Comparison of ENCODE assay signal across 10 cellular contexts in the genomic region with DNA sequence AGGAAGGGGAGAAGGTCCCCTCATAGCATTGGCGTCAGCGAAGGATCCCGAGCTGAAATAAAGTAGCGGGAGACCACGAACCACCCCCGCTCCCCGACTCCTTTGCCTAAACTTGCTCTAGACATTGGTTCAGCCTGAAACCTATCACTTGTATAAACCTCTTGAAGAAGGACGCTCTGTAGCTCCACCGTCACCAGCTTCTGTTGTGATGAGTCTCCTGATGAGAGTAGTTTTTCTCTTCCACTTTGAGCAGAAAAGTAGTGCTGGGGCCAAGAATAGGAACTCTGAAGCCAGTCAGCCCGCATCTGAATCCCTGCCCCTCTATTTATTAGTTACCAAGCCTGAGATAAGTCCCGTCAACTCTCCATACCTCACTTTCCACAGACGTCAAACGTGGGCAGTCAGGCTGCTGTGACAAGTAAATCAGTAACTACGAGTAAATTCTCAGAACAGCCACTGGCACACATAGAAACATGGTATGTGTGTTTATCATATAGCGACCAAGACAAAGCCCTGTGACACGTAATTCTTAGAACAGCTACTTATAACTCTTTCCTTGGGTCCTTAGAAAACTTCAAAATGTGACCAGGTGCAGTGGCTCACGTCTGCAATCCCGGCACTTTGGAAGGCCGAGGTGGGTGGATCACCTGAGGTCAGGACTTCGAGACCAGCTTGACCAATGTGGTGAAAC.
DNase-seq lines count a peak whose midpoint lies in the region; ATAC-seq and TF ChIP-seq lines count a peak whose summit lies in the region.
"Had no signal": no experiment of that assay in that cellular context is flagged by ENCODE, and none has a peak within 500 bp of the region (broad histone marks: within the 10 kb centered on the region; RNA-seq: fewer than 3 reads in every experiment).

No MANE protein-coding gene starts in this region.

- H3K27me3 Mint-ChIP-seq in CD4-positive, CD25-positive, alpha-beta regulatory T cell = no peaks in the 10 kb centered on the region
- no peaks in the 10 kb centered on the region for H3K27me3 Mint-ChIP-seq in activated CD8-positive, alpha-beta T cell treated with anti-CD3 and anti-CD28 coated beads for 36 hours

- DNase-seq in CD4-positive, CD25-positive, alpha-beta regulatory T cell = peak in 1 of 3 donors; percentile 81
- peak; percentile 80 for DNase-seq in activated CD8-positive, alpha-beta T cell treated with anti-CD3 and anti-CD28 coated beads for 36 hours
- DNase-seq in SHP77 treated with DMSO at 0.1 percent for 48 hours (lab: John Stamatoyannopoulos, UW) (no peak), HCEC 1CT (no peak), lower lobe of right lung (no peak), NCI-H1417 treated with DMSO at 0.1 percent for 48 hours (lab: John Stamatoyannopoulos, UW) (no peak)

- H3K9me3 ChIP-seq in CD4-positive, CD25-positive, alpha-beta regulatory T cell (ENCODE audit: control insufficient read depth in 2 of 2, low read length in 2 of 2) = peaks cover 0 to 3% of the 10 kb centered on the region in 2 experiments
- no peaks in the 10 kb centered on the region for H3K9me3 ChIP-seq in lower lobe of right lung

- no peak overlapping the region for H3K27ac ChIP-seq in CD4-positive, CD25-positive, alpha-beta regulatory T cell (ENCODE audit: insufficient read depth, low read length, poor library complexity, severe bottlenecking)
- no peak overlapping the region for H3K27ac ChIP-seq in lower lobe of right lung
- H3K27ac ChIP-seq: C4-2B had no signal

- H3K9me3 Mint-ChIP-seq in CD4-positive, CD25-positive, alpha-beta regulatory T cell = peaks cover 0 to 5% (median 0%) of the 10 kb centered on the region in 7 donors
- peaks cover 4% of the 10 kb centered on the region for H3K9me3 Mint-ChIP-seq in activated CD8-positive, alpha-beta T cell treated with anti-CD3 and anti-CD28 coated beads for 36 hours

- POLR2A ChIA-PET in activated CD8-positive, alpha-beta T cell treated with anti-CD3 and anti-CD28 coated beads for 36 hours (lab: Charles Lee) = interaction anchor here (0.7 to 3.5 kb wide), 9 partner anchors 9 to 162 kb away, joined by 3 to 14 read pairs (median 4); no protein-coding TSS in a partner anchor

- CTCF ChIA-PET in activated CD8-positive, alpha-beta T cell treated with anti-CD3 and anti-CD28 coated beads for 36 hours (lab: Charles Lee) = interaction anchor here (1.4 to 1.6 kb wide), 2 partner anchors 12 to 71 kb away, joined by 4 to 6 read pairs; no protein-coding TSS in a partner anchor

- H3K36me3 ChIP-seq in CD4-positive, CD25-positive, alpha-beta regulatory T cell (ENCODE audit: control insufficient read depth, insufficient read depth, low read length) = peaks cover 4% of the 10 kb centered on the region
- no peaks in the 10 kb centered on the region for H3K36me3 ChIP-seq in lower lobe of right lung

- intact Hi-C loops in activated CD8-positive, alpha-beta T cell treated with anti-CD3 and anti-CD28 coated beads for 36 hours (cut with micrococcal nuclease) = no loop called here
- intact Hi-C loops in lower lobe of right lung (cut with DNase I) = no loop called here

- no peak for TF ChIP-seq CTCF in activated CD8-positive, alpha-beta T cell treated with anti-CD3 and anti-CD28 coated beads for 36 hours (IDR thresholded peaks at IDR 0.05)
- TF ChIP-seq CTCF in lower lobe of right lung (IDR thresholded peaks at IDR 0.05) = no peak

- H3K27me3 ChIP-seq in CD4-positive, CD25-positive, alpha-beta regulatory T cell (ENCODE audit: control insufficient read depth, insufficient read depth, low read length) = no peaks in the 10 kb centered on the region
- no peaks in the 10 kb centered on the region for H3K27me3 ChIP-seq in lower lobe of right lung (ENCODE audit: low read depth)

- H3K27ac Mint-ChIP-seq in CD4-positive, CD25-positive, alpha-beta regulatory T cell = peak overlapping the region; percentile 66 to 90 (median 87)
- H3K27ac Mint-ChIP-seq in activated CD8-positive, alpha-beta T cell treated with anti-CD3 and anti-CD28 coated beads for 36 hours = peak overlapping the region; percentile 95

- ATAC-seq in CD4-positive, CD25-positive, alpha-beta regulatory T cell (ENCODE audit: low read depth in 2 of 2) = peak; percentile 71 to 83
- peak; percentile 80 for ATAC-seq in GM19043 (IDR thresholded peaks at IDR 0.05; ENCODE audit: low read depth, unreplicated experiment)
- ATAC-seq in HG02981 (IDR thresholded peaks at IDR 0.05; ENCODE audit: unreplicated experiment) = peak; percentile 81
- peak; percentile 69 for ATAC-seq in activated CD8-positive, alpha-beta T cell treated with anti-CD3 and anti-CD28 coated beads for 36 hours
- ATAC-seq in lower lobe of right lung = no peak

- peaks cover 16% of the 10 kb centered on the region for H3K36me3 Mint-ChIP-seq in CD4-positive, CD25-positive, alpha-beta regulatory T cell
- peaks cover 34% of the 10 kb centered on the region for H3K36me3 Mint-ChIP-seq in activated CD8-positive, alpha-beta T cell treated with anti-CD3 and anti-CD28 coated beads for 36 hours (ENCODE audit: low read depth)

- H3K4me3 ChIP-seq in CD4-positive, CD25-positive, alpha-beta regulatory T cell (ENCODE audit: low read depth, low read length) = peak overlapping the region; percentile 53
- no peak overlapping the region for H3K4me3 ChIP-seq in lower lobe of right lung

- H3K4me1 Mint-ChIP-seq in CD4-positive, CD25-positive, alpha-beta regulatory T cell = peaks cover 13 to 35% (median 26%) of the 10 kb centered on the region in 4 donors
- peaks cover 70% of the 10 kb centered on the region for H3K4me1 Mint-ChIP-seq in activated CD8-positive, alpha-beta T cell treated with anti-CD3 and anti-CD28 coated beads for 36 hours (ENCODE audit: low read depth)
- H3K4me1 Mint-ChIP-seq: neural crest cell had no signal

- H3K4me1 ChIP-seq in CD4-positive, CD25-positive, alpha-beta regulatory T cell (ENCODE audit: control insufficient read depth, insufficient read depth, low read length, poor library complexity, severe bottlenecking) = peaks cover 8% of the 10 kb centered on the region
- no peaks in the 10 kb centered on the region for H3K4me1 ChIP-seq in lower lobe of right lung

- H3K4me3 Mint-ChIP-seq in CD4-positive, CD25-positive, alpha-beta regulatory T cell = peak overlapping the region; percentile 33 to 79 (median 64)
- H3K4me3 Mint-ChIP-seq in activated CD8-positive, alpha-beta T cell treated with anti-CD3 and anti-CD28 coated beads for 36 hours = peak overlapping the region; percentile 59
- H3K4me3 Mint-ChIP-seq: neural crest cell had no signal

Comparison
In these comparisons a context has a peak if more than half of its experiments do, and no peak if none do; other contexts are left out.
1. ATAC-seq: peak in CD4-positive, CD25-positive, alpha-beta regulatory T cell (2 of 2), GM19043 (single experiment), HG02981 (single experiment) and activated CD8-positive, alpha-beta T cell treated with anti-CD3 and anti-CD28 coated beads for 36 hours (single experiment); none in lower lobe of right lung (0 of 2).